Comparison of ENCODE assay signal across 14 cellular contexts in the genomic region with DNA sequence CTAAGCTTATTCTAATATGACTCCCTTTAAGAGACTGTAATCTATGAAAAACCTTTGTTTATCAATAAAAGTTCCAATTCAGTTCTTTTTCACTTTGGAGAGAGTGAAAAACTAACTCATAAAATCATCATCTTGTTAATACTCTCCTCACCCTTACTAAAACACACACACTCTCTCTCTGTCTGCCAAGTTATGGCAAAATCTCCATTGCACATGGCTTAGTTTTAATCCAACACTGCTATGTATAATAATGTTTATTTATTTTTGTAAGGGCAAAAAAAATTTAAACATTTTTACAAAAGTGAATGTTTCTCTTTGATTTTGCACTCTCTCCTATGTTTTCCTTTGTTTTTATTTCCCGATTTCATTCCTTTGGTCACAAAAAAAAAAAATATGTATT.
A peak's percentile ranks its signal among the peaks of the same experiment; 100 is the strongest.
DNase-seq lines count a peak whose midpoint lies in the region; ATAC-seq and TF ChIP-seq lines count a peak whose summit lies in the region.
"Had no signal": no experiment of that assay in that cellular context is flagged by ENCODE, and none has a peak within 500 bp of the region (broad histone marks: within the 10 kb centered on the region; RNA-seq: fewer than 3 reads in every experiment).

No MANE protein-coding gene starts in this region.

- H3K27ac ChIP-seq in GM23338 (ENCODE audit: low read depth) (no peak overlapping the region), neural progenitor cell (no peak overlapping the region)
- H3K27ac ChIP-seq: BLaER1 treated with 17β-estradiol and CSF1 and Interleukin-3, amounts not matched to agents 10 nM and 100 nM had no signal

- H3K4me1 Mint-ChIP-seq in GM23338 (peaks cover 20% of the 10 kb centered on the region), neural progenitor cell (peaks cover 42% of the 10 kb centered on the region), T-cell (no peaks in the 10 kb centered on the region)
- H3K4me1 Mint-ChIP-seq: CD4-positive, CD25-positive, alpha-beta regulatory T cell had no signal

- TF ChIP-seq CTCF in GM23338 (conservative IDR thresholded peaks at IDR 0.05; ENCODE audit: low read depth in 2 of 2) (no peak), neural progenitor cell (IDR thresholded peaks at IDR 0.05) (no peak)

- H3K27ac Mint-ChIP-seq in GM23338 (no peak overlapping the region), neural progenitor cell (no peak overlapping the region), T-cell (no peak overlapping the region)
- H3K27ac Mint-ChIP-seq: CD4-positive, CD25-positive, alpha-beta regulatory T cell had no signal

- peaks cover 13% of the 10 kb centered on the region; the same call in 1 of the 2 replicates for H3K27me3 ChIP-seq in GM23338 (ENCODE audit: insufficient read depth)
- peaks cover 72% of the 10 kb centered on the region for H3K27me3 ChIP-seq in adipocyte (replicated peaks; ENCODE audit: control insufficient read depth, insufficient read depth, low read length)
- H3K27me3 ChIP-seq in neural progenitor cell, result peaks cover 30% of the 10 kb centered on the region

- DNase-seq in GM23338 (ENCODE audit: low spot score), result no peak
- peak; percentile 66 for DNase-seq in adipocyte (ENCODE audit: low read depth)
- DNase-seq in fibroblast of peridontal ligament (ENCODE audit: extremely low read depth), result peak; percentile 73
- DNase-seq in neural progenitor cell (ENCODE audit: low spot score), result no peak
- no peak for DNase-seq in iPS-NIHi11 (ENCODE audit: low spot score)
- DNase-seq in T-cell, result no peak
- DNase-seq: ACHN; CD4-positive, CD25-positive, alpha-beta regulatory T cell; DMS 273 treated with DMSO at 0.1 percent for 48 hours; GOT3 had no signal

- POLR2A ChIA-PET in T-cell (lab: Charles Lee), result no interaction called here

- no peaks in the 10 kb centered on the region for H3K36me3 ChIP-seq in GM23338 (ENCODE audit: insufficient read depth)
- H3K36me3 ChIP-seq in adipocyte (ENCODE audit: control insufficient read depth, insufficient read depth, low read length, severe bottlenecking), result no peaks in the 10 kb centered on the region
- no peaks in the 10 kb centered on the region for H3K36me3 ChIP-seq in neural progenitor cell
- H3K36me3 ChIP-seq: BLaER1 treated with 17β-estradiol and CSF1 and Interleukin-3, amounts not matched to agents 10 nM and 100 nM; HAP-1 had no signal

- CTCF ChIA-PET in T-cell (lab: Charles Lee), result no interaction called here

- H3K4me3 ChIP-seq in GM23338, result peak overlapping the region; percentile 51; the same call in 1 of the 2 replicates
- no peak overlapping the region for H3K4me3 ChIP-seq in adipocyte (ENCODE audit: low read length)
- no peak overlapping the region for H3K4me3 ChIP-seq in neural progenitor cell
- H3K4me3 ChIP-seq: BLaER1 treated with 17β-estradiol and CSF1 and Interleukin-3, amounts not matched to agents 10 nM and 100 nM; GM12878; HAP-1 had no signal

- no peak overlapping the region for H3K4me3 Mint-ChIP-seq in GM23338
- no peak overlapping the region for H3K4me3 Mint-ChIP-seq in neural progenitor cell
- H3K4me3 Mint-ChIP-seq in T-cell, result no peak overlapping the region
- H3K4me3 Mint-ChIP-seq: CD4-positive, CD25-positive, alpha-beta regulatory T cell had no signal

- no peaks in the 10 kb centered on the region for H3K36me3 Mint-ChIP-seq in GM23338 (ENCODE audit: low read depth)
- no peaks in the 10 kb centered on the region for H3K36me3 Mint-ChIP-seq in neural progenitor cell
- H3K36me3 Mint-ChIP-seq in T-cell, result no peaks in the 10 kb centered on the region
- H3K36me3 Mint-ChIP-seq: CD4-positive, CD25-positive, alpha-beta regulatory T cell had no signal

- no peaks in the 10 kb centered on the region for H3F3A ChIP-seq in GM23338 (replicated peaks; ENCODE audit: low read depth)
- H3F3A ChIP-seq in neural progenitor cell (ENCODE audit: low read depth), result peaks cover 10% of the 10 kb centered on the region

- H3K9me3 Mint-ChIP-seq in GM23338 (no peaks in the 10 kb centered on the region), neural progenitor cell (no peaks in the 10 kb centered on the region), T-cell (no peaks in the 10 kb centered on the region)

- H3K9ac ChIP-seq in adipocyte (ENCODE audit: low read length) (no peak overlapping the region), neural progenitor cell (no peak overlapping the region)
- H3K9ac ChIP-seq: BLaER1 treated with 17β-estradiol and CSF1 and Interleukin-3, amounts not matched to agents 10 nM and 100 nM had no signal

- H2AFZ ChIP-seq in GM23338 (no peak overlapping the region), neural progenitor cell (replicated peaks) (no peak overlapping the region)

- H3K9me3 ChIP-seq in adipocyte (ENCODE audit: control insufficient read depth, low read length) (peaks cover 4% of the 10 kb centered on the region), neural progenitor cell (ENCODE audit: low read depth) (no peaks in the 10 kb centered on the region)
- H3K9me3 ChIP-seq: BLaER1 treated with 17β-estradiol and CSF1 and Interleukin-3, amounts not matched to agents 10 nM and 100 nM; HAP-1 had no signal

- H3K4me1 ChIP-seq in GM23338 (ENCODE audit: insufficient read depth) (no peaks in the 10 kb centered on the region; the same call in 1 of the 2 replicates), adipocyte (ENCODE audit: control insufficient read depth, insufficient read depth, low read length) (no peaks in the 10 kb centered on the region), neural progenitor cell (peaks cover 39% of the 10 kb centered on the region)

- H3K4me2 ChIP-seq in GM23338 (peak overlapping the region; percentile 61), neural progenitor cell (peak overlapping the region; percentile 83)

- H3K79me2 ChIP-seq in GM23338 (replicated peaks; ENCODE audit: insufficient read depth) (no peaks in the 10 kb centered on the region), neural progenitor cell (ENCODE audit: low read depth) (no peaks in the 10 kb centered on the region)

- H3K27me3 Mint-ChIP-seq in GM23338 (ENCODE audit: insufficient read depth, low read depth, poor library complexity) (peaks cover 27% of the 10 kb centered on the region), neural progenitor cell (ENCODE audit: insufficient read depth, low read depth) (peaks cover 45% of the 10 kb centered on the region), T-cell (peaks cover 30% of the 10 kb centered on the region in 2 donors)

- no peaks in the 10 kb centered on the region for H4K20me1 ChIP-seq in GM23338 (replicated peaks; ENCODE audit: insufficient read depth)
- no peaks in the 10 kb centered on the region for H4K20me1 ChIP-seq in neural progenitor cell (ENCODE audit: low read depth)
- H4K20me1 ChIP-seq: BLaER1 treated with 17β-estradiol and CSF1 and Interleukin-3, amounts not matched to agents 10 nM and 100 nM had no signal

- no peak for ATAC-seq in GM23338
- no peak for ATAC-seq in GM21619 (IDR thresholded peaks at IDR 0.05; ENCODE audit: unreplicated experiment)
- ATAC-seq in T-cell (replicated peaks in 1 of 4), result no peak
- ATAC-seq: GM12878 had no signal

- no peaks in the 10 kb centered on the region for H3K9me2 ChIP-seq in GM23338 (ENCODE audit: insufficient read depth)

TF ChIP-seq in GM23338, 12 proteins besides CTCF, POLR2A, EP300 and RAD21 (continues in another document):
- TF ChIP-seq POLR2AphosphoS5 (IDR thresholded peaks at IDR 0.05; ENCODE audit: low read depth) (no peak), CREB1 (CRISPR knock-in tag; IDR thresholded peaks at IDR 0.05; ENCODE audit: low read depth) (no peak), EZH2 (IDR thresholded peaks at IDR 0.05; ENCODE audit: low read depth, unreplicated experiment) (no peak)

Comparison
In these comparisons a context has a peak if more than half of its experiments do, and no peak if none do; other contexts are left out.
1. DNase-seq: peak in adipocyte (single experiment) and fibroblast of peridontal ligament (single experiment); none in GM23338 (single experiment), neural progenitor cell (single experiment), iPS-NIHi11 (single experiment) and T-cell (0 of 34).